ENCODE assay signal across 9 cellular contexts in the genomic region with DNA sequence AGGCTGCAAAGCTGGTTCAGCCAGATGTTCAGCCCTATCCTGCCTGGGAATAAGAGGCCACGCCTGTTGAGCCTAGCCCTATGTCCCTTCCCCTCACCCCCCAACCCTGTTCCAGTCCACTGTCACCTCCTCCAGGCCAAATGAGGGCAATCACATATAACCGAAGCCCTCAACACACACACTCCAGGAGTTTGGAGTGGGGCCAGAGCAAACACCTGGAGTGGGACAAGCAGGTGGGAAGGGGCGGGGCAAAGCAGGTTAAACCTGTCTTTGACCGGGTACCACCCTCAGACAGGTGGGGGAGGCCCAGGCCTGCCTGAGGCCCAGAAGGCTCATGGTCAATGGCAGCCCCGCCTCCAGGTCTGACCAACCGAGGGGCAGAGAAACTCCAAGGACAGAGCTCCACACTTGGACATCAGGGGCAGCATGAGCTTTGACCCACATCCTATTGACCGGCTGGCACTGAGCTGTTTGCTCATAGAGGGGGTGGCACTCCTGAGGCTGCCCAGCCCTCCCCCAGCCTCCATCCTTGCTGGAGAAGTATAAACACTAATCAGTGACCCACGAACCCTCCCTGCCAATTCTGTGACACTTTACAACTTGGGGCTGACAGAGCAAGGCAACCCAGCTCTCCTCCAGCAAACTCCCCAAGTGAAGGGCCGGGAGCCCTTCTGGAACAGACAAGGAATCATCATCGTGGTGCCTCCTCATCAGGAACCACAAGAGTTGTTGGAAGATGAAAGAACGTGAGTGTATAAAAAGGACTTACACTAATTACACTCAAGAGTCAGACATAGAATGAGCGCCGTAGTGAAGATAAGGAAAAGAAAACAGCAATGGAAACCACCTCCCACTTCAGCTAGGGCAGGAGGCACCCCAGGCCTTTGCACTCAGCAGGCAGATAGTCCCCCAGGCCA. TPM values are rescaled to one million over a fixed set of nuclear protein-coding genes. Genes with fewer than 3 reads are reported as not detected.
A peak's percentile ranks its signal among the peaks of the same experiment; 100 is the strongest.
DNase-seq lines count a peak whose midpoint lies in the region; ATAC-seq and TF ChIP-seq lines count a peak whose summit lies in the region.
"Had no signal": no experiment of that assay in that cellular context is flagged by ENCODE, and none has a peak within 500 bp of the region (broad histone marks: within the 10 kb centered on the region; RNA-seq: fewer than 3 reads in every experiment).

No MANE protein-coding gene starts in this region.

- 32 to 33% methylated on average over 7 to 8 of the region's 13 CpGs for WGBS in esophagus squamous epithelium, 2 donors
- 42% methylated on average over 13 of the region's 13 CpGs for WGBS in prostate gland

- H3K4me3 ChIP-seq in HEK293 (ENCODE audit: low read depth, low read length), result peak overlapping the region; percentile 63
- peak overlapping the region; percentile 62 to 76 (median 70) for H3K4me3 ChIP-seq in esophagus squamous epithelium
- H3K4me3 ChIP-seq in prostate gland, result peak overlapping the region; percentile 52 to 55

- H3K27me3 ChIP-seq in esophagus squamous epithelium (no peaks in the 10 kb centered on the region), prostate gland (replicated peaks; ENCODE audit: insufficient read depth) (no peaks in the 10 kb centered on the region)

- H3K9me3 ChIP-seq in HEK293 (ENCODE audit: control insufficient read depth, insufficient read depth, low read depth, low read length), result no peaks in the 10 kb centered on the region
- no peaks in the 10 kb centered on the region for H3K9me3 ChIP-seq in esophagus squamous epithelium
- no peaks in the 10 kb centered on the region for H3K9me3 ChIP-seq in prostate gland

- TF ChIP-seq CTCF in HEK293 (tag by site-specific recombination; IDR thresholded peaks at IDR 0.05), result no peak
- TF ChIP-seq CTCF in esophagus squamous epithelium (IDR thresholded peaks at IDR 0.05), result no peak
- peak in 1 of 4 experiments; percentile 3 for TF ChIP-seq CTCF in prostate gland (IDR thresholded peaks at IDR 0.05)

- H3K27ac ChIP-seq in HEK293 (ENCODE audit: extremely low read depth, low read depth, low read length) (peak overlapping the region; percentile 75), esophagus squamous epithelium (peak overlapping the region; percentile 89 to 98 (median 94)), prostate gland (peak overlapping the region; percentile 95)

- peaks cover 7% of the 10 kb centered on the region; the same call in 1 of the 2 replicates for H3K4me1 ChIP-seq in HEK293 (ENCODE audit: control insufficient read depth, insufficient read depth, low read length)
- H3K4me1 ChIP-seq in esophagus squamous epithelium, result peaks cover 14 to 70% (median 16%) of the 10 kb centered on the region in 3 donors
- H3K4me1 ChIP-seq in prostate gland (replicated peaks), result peaks cover 28% of the 10 kb centered on the region

- DNase-seq in NCI-H748 (lab: John Stamatoyannopoulos, UW; ENCODE audit: unreplicated experiment) (peak; percentile 96), esophagus squamous epithelium (lab: John Stamatoyannopoulos, UW) (no peak), prostate gland (ENCODE audit: low spot score) (peak; percentile 79), NCI-H1694 (lab: John Stamatoyannopoulos, UW) (no peak), SKM-1 treated with dmso at 0.1 percent for 144 hours (lab: John Stamatoyannopoulos, UW; ENCODE audit: unreplicated experiment) (no peak)
- no peak for DNase-seq in stimulated activated CD8-positive, alpha-beta memory T cell treated with anti-CD3 and anti-CD28 coated beads, Interleukin-4, amount 100 ng/mL, for 48 hours
- DNase-seq: activated CD4-positive, alpha-beta T cell treated with anti-CD3 and anti-CD28 coated beads, Interleukin-2, amount 50 U/mL, for 4 hours had no signal

- no peak for ATAC-seq in HG02870 (IDR thresholded peaks at IDR 0.05; ENCODE audit: unreplicated experiment)

- no peak for TF ChIP-seq POLR2A in esophagus squamous epithelium (IDR thresholded peaks at IDR 0.05)
- no peak for TF ChIP-seq POLR2A in prostate gland (IDR thresholded peaks at IDR 0.05)

- POLR2A ChIA-PET in HEK293 (lab: Yijun Ruan, JAX), result interaction anchor here (2.2 to 3.3 kb wide), 2 partner anchors 77 to 149 kb away, joined by 7 to 17 read pairs; a partner anchor contains a TSS

- H3K36me3 ChIP-seq in HEK293 (ENCODE audit: control insufficient read depth in 2 of 2, insufficient read depth in 1 of 2, low read length in 2 of 2), result peaks cover 0 to 38% of the 10 kb centered on the region in 2 experiments; a peak in 1 of 3 replicates
- H3K36me3 ChIP-seq in esophagus squamous epithelium, result peaks cover 18 to 40% (median 19%) of the 10 kb centered on the region in 3 donors
- peaks cover 4 to 16% of the 10 kb centered on the region in 2 donors for H3K36me3 ChIP-seq in prostate gland

- CTCF ChIA-PET in HEK293 (lab: Yijun Ruan, JAX), result interaction anchor here (0.5 to 0.8 kb wide), 3 partner anchors 141 to 160 kb away, joined by 3 read pairs; no protein-coding TSS in a partner anchor

- intact Hi-C loops in esophagus squamous epithelium (cut with DNase I), result loop anchor here (10.0 kb wide), 1 partner anchor 150 kb away; a partner anchor contains a TSS
- intact Hi-C loops in prostate gland (cut with DNase I), result no loop called here

TF ChIP-seq in HEK293, 187 proteins besides CTCF, POLR2A, EP300 and RAD21 (continues in another document):
- TF ChIP-seq, protein P1, sequence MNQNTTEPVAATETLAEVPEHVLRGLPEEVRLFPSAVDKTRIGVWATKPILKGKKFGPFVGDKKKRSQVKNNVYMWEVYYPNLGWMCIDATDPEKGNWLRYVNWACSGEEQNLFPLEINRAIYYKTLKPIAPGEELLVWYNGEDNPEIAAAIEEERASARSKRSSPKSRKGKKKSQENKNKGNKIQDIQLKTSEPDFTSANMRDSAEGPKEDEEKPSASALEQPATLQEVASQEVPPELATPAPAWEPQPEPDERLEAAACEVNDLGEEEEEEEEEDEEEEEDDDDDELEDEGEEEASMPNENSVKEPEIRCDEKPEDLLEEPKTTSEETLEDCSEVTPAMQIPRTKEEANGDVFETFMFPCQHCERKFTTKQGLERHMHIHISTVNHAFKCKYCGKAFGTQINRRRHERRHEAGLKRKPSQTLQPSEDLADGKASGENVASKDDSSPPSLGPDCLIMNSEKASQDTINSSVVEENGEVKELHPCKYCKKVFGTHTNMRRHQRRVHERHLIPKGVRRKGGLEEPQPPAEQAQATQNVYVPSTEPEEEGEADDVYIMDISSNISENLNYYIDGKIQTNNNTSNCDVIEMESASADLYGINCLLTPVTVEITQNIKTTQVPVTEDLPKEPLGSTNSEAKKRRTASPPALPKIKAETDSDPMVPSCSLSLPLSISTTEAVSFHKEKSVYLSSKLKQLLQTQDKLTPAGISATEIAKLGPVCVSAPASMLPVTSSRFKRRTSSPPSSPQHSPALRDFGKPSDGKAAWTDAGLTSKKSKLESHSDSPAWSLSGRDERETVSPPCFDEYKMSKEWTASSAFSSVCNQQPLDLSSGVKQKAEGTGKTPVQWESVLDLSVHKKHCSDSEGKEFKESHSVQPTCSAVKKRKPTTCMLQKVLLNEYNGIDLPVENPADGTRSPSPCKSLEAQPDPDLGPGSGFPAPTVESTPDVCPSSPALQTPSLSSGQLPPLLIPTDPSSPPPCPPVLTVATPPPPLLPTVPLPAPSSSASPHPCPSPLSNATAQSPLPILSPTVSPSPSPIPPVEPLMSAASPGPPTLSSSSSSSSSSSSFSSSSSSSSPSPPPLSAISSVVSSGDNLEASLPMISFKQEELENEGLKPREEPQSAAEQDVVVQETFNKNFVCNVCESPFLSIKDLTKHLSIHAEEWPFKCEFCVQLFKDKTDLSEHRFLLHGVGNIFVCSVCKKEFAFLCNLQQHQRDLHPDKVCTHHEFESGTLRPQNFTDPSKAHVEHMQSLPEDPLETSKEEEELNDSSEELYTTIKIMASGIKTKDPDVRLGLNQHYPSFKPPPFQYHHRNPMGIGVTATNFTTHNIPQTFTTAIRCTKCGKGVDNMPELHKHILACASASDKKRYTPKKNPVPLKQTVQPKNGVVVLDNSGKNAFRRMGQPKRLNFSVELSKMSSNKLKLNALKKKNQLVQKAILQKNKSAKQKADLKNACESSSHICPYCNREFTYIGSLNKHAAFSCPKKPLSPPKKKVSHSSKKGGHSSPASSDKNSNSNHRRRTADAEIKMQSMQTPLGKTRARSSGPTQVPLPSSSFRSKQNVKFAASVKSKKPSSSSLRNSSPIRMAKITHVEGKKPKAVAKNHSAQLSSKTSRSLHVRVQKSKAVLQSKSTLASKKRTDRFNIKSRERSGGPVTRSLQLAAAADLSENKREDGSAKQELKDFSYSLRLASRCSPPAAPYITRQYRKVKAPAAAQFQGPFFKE (tag by site-specific recombination; IDR thresholded peaks at IDR 0.05; ENCODE audit: borderline replicate concordance), result no peak
- TF ChIP-seq, protein P2, sequence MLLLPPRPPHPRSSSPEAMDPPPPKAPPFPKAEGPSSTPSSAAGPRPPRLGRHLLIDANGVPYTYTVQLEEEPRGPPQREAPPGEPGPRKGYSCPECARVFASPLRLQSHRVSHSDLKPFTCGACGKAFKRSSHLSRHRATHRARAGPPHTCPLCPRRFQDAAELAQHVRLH (tag by site-specific recombination; IDR thresholded peaks at IDR 0.05), result no peak
- TF ChIP-seq KLF10 (tag by site-specific recombination; IDR thresholded peaks at IDR 0.05), result 0 out of 2 replicates have a peak, but pooled peaks have one; percentile 48
- no peak for TF ChIP-seq ZNF596 (tag by site-specific recombination; IDR thresholded peaks at IDR 0.05)
- TF ChIP-seq ZNF777 (tag by site-specific recombination; IDR thresholded peaks at IDR 0.05; ENCODE audit: borderline replicate concordance), result no peak
- no peak for TF ChIP-seq ZBTB1 (tag by site-specific recombination; IDR thresholded peaks at IDR 0.05)
- TF ChIP-seq GFI1B (tag by site-specific recombination; IDR thresholded peaks at IDR 0.05), result no peak
- TF ChIP-seq PRDM1 (tag by site-specific recombination; IDR thresholded peaks at IDR 0.05), result 0 out of 2 replicates have a peak, but pooled peaks have one; percentile 12
- TF ChIP-seq ZNF76 (tag by site-specific recombination; IDR thresholded peaks at IDR 0.05; ENCODE audit: borderline replicate concordance, low read depth), result no peak
- no peak for TF ChIP-seq ZNF302 (tag by site-specific recombination; IDR thresholded peaks at IDR 0.05; ENCODE audit: low read depth)
- no peak for TF ChIP-seq ZNF664 (tag by site-specific recombination; IDR thresholded peaks at IDR 0.05)
- TF ChIP-seq ZNF354C (tag by site-specific recombination; IDR thresholded peaks at IDR 0.05; ENCODE audit: borderline replicate concordance, low read depth), result no peak

RNA-seq across cellular contexts. Expression of a gene that starts 1.5 kb away (rescaled TPM):
- total RNA-seq in esophagus squamous epithelium (100 to 1,000 TPM in 3 of 4 donors, 10 to 100 TPM in 1; 44.6 to 137 (median 118) TPM), prostate gland (10 to 100 TPM; 24.5 to 48.1 TPM)

RNA-seq across cellular contexts. Expression of a gene that starts 10.7 kb away (rescaled TPM):
- total RNA-seq in esophagus squamous epithelium, result 1 to 10 TPM; 3.3 to 9.8 (median 6.6) TPM
- total RNA-seq in prostate gland, result 10 to 100 TPM; 15.7 to 39.5 TPM

RNA-seq across cellular contexts. Expression of a gene that starts 29.9 kb away (rescaled TPM):
- 10 to 100 TPM in 1 of 4 donors, 1 to 10 TPM in 3; 5.7 to 28.2 (median 7.9) TPM for total RNA-seq in esophagus squamous epithelium
- 10 to 100 TPM; 12.8 to 30.5 TPM for total RNA-seq in prostate gland

Comparison
In these comparisons a context has a peak if more than half of its experiments do, and no peak if none do; other contexts are left out.
1. DNase-seq: peak in NCI-H748 (single experiment) and prostate gland (single experiment); none in esophagus squamous epithelium (single experiment), NCI-H1694 (single experiment), SKM-1 treated with dmso at 0.1 percent for 144 hours (single experiment) and stimulated activated CD8-positive, alpha-beta memory T cell treated with anti-CD3 and anti-CD28 coated beads, Interleukin-4, amount 100 ng/mL, for 48 hours (single experiment).
2. Peak in every context shown above with its lines, with median percentiles within 50 percentile points of each other: H3K27ac ChIP-seq and H3K4me3 ChIP-seq.